In the genomic region with DNA sequence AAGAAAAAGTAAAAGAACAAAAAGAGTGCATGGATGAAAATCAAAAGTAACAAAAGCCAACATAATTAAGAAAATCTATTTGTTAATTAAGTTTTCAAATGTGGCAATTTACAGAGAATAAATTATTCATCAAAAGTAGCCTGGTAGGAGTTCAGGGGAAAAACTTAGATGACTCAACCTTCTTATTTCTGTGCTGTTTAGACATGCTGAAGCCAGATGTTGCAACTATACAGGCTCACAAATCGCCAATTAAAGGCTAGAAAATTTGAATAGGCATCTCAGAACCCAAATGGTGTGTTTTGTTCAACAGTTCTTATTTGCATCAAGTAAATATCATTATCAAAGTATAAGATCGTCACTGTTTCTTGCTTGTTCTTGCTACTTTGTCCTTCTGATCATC, we compare ENCODE assay signal across 20 cellular contexts.
DNase-seq lines count a peak whose midpoint lies in the region; ATAC-seq and TF ChIP-seq lines count a peak whose summit lies in the region.
"Had no signal": no experiment of that assay in that cellular context is flagged by ENCODE, and none has a peak within 500 bp of the region (broad histone marks: within the 10 kb centered on the region; RNA-seq: fewer than 3 reads in every experiment).

No MANE protein-coding gene starts in this region.

- peaks cover 0 to 6% of the 10 kb centered on the region in 2 donors for H3K36me3 ChIP-seq in left lung
- no peaks in the 10 kb centered on the region for H3K36me3 ChIP-seq in PC-3 (ENCODE audit: low read depth, low read length)
- H3K36me3 ChIP-seq in heart right ventricle: peaks cover 0 to 98% (median 1%) of the 10 kb centered on the region in 9 donors

- H3K9me3 ChIP-seq in left lung (no peaks in the 10 kb centered on the region), PC-3 (ENCODE audit: low read length) (no peaks in the 10 kb centered on the region), heart right ventricle (no peaks in the 10 kb centered on the region)
- H3K9me3 ChIP-seq: body of pancreas had no signal

- H3K79me2 ChIP-seq in PC-3 (ENCODE audit: low read length): no peaks in the 10 kb centered on the region

- H3K9me2 ChIP-seq in PC-3 (replicated peaks; ENCODE audit: low read length): no peaks in the 10 kb centered on the region

- WGBS in heart right ventricle, 2 donors: 74 to 87% methylated on average over 2 of the region's 2 CpGs

- H2AFZ ChIP-seq in PC-3 (ENCODE audit: low read length): no peak overlapping the region

- no peak overlapping the region for H3K4me2 ChIP-seq in PC-3 (ENCODE audit: low read length)

- ATAC-seq in left lung: peak; percentile 49
- ATAC-seq in HG03025 (IDR thresholded peaks at IDR 0.05; ENCODE audit: low FRiP score, unreplicated experiment): no peak
- no peak for ATAC-seq in PC-3
- no peak for ATAC-seq in heart right ventricle
- ATAC-seq: activated CD4-positive, CD25-positive, alpha-beta regulatory T cell treated with anti-CD3 and anti-CD28 coated beads, Interleukin-2, amount 50 U/mL, for 24 hours; body of pancreas; HCT116 had no signal

- peak; percentile 63 for DNase-seq in EH (ENCODE audit: low read depth)
- DNase-seq in M059J (ENCODE audit: low read depth): peak; percentile 68
- peak; percentile 76 to 79 for DNase-seq in cardiac fibroblast (ENCODE audit: low read depth in 2 of 2)
- DNase-seq in left lung: no peak
- DNase-seq in SIG-M5 (lab: John Stamatoyannopoulos, UW): no peak
- DNase-seq in PC-3: no peak
- DNase-seq in heart right ventricle: no peak
- DNase-seq: body of pancreas; DMS79; effector CD4-positive, alpha-beta T cell; head of caudate nucleus; Kasumi-1; kidney; NCI-H2029; NCI-H748 treated with DMSO at 0.1 percent for 48 hours had no signal

- CTCF ChIA-PET in PC-3 (lab: Charles Lee): no interaction called here

- no peaks in the 10 kb centered on the region for H3F3A ChIP-seq in PC-3 (ENCODE audit: low read length, unreplicated experiment)

- TF ChIP-seq CTCF in cardiac fibroblast (IDR thresholded peaks at IDR 0.05; ENCODE audit: low read depth, low read length): no peak
- no peak for TF ChIP-seq CTCF in left lung (IDR thresholded peaks at IDR 0.05)
- no peak for TF ChIP-seq CTCF in PC-3 (conservative IDR thresholded peaks at IDR 0.05; ENCODE audit: low read depth, low read length)
- TF ChIP-seq CTCF in heart right ventricle (IDR thresholded peaks at IDR 0.05): no peak

- H3K9ac ChIP-seq in PC-3 (ENCODE audit: low read length): no peak overlapping the region

- H3K27ac ChIP-seq in left lung (peak overlapping the region in 1 of 2 donors; percentile 9), PC-3 (ENCODE audit: low read length) (no peak overlapping the region), heart right ventricle (no peak overlapping the region)
- H3K27ac ChIP-seq: body of pancreas, C4-2B had no signal

- H3K4me1 ChIP-seq in left lung (no peaks in the 10 kb centered on the region), PC-3 (ENCODE audit: insufficient read depth, low read length) (peaks cover 3% of the 10 kb centered on the region), heart right ventricle (no peaks in the 10 kb centered on the region)

- intact Hi-C loops in left lung (cut with DNase I): no loop called here
- intact Hi-C loops in PC-3 (cut with micrococcal nuclease): no loop called here
- intact Hi-C loops in heart right ventricle (cut with DNase I): no loop called here

- no peak overlapping the region for H3K4me3 ChIP-seq in cardiac fibroblast (replicated peaks in 1 of 2; ENCODE audit: low read depth in 2 of 2, low read length in 2 of 2)
- H3K4me3 ChIP-seq in left lung: no peak overlapping the region
- no peak overlapping the region for H3K4me3 ChIP-seq in PC-3 (ENCODE audit: low read length)
- no peak overlapping the region for H3K4me3 ChIP-seq in heart right ventricle
- H3K4me3 ChIP-seq: body of pancreas, skin epidermis had no signal

- POLR2A ChIA-PET in PC-3 (lab: Charles Lee; ENCODE audit: unreplicated experiment): no interaction called here

- H3K27me3 ChIP-seq in left lung (no peaks in the 10 kb centered on the region), PC-3 (ENCODE audit: low read length) (no peaks in the 10 kb centered on the region), heart right ventricle (no peaks in the 10 kb centered on the region)
- H3K27me3 ChIP-seq: body of pancreas had no signal

- BruUV-seq in PC-3 (replicated peaks; lab: Mats Ljungman, UMichigan): no TSS peak

- no peaks in the 10 kb centered on the region for H4K20me1 ChIP-seq in PC-3 (ENCODE audit: low read length)

Comparison
In these comparisons a context has a peak if more than half of its experiments do, and no peak if none do; other contexts are left out.
1. DNase-seq: peak in EH (single experiment), M059J (single experiment) and cardiac fibroblast (2 of 2); none in left lung (0 of 2), SIG-M5 (single experiment), PC-3 (single experiment) and heart right ventricle (0 of 2).